ENCODE assay signal across 9 cellular contexts in the genomic region with DNA sequence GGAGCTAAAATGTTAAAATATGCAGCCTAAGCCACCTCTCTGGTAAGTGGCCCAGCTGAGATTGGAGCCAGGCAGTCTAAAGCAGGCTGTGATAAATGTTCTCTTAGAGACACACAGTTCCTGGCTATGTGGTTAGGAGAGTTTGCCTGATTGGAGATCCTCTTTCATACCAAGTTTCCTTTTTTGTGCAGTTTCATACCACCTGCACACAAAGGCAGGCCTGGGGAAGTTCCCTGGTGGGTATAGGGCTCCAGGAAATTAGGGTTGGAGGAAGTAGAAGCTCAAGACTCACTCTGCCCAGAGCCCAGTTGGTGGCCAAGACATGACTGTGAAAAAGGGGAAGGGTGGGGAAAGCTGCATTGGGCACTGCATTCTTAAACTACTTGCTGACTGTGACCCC. TPM values are rescaled to one million over a fixed set of nuclear protein-coding genes. Genes with fewer than 3 reads are reported as not detected.
DNase-seq lines count a peak whose midpoint lies in the region; ATAC-seq and TF ChIP-seq lines count a peak whose summit lies in the region.
"Had no signal": no experiment of that assay in that cellular context is flagged by ENCODE, and none has a peak within 500 bp of the region (broad histone marks: within the 10 kb centered on the region; RNA-seq: fewer than 3 reads in every experiment).

No MANE protein-coding gene starts in this region.

- DNase-seq in UCSD-AML1 (lab: John Stamatoyannopoulos, UW; ENCODE audit: unreplicated experiment) = peak; percentile 47
- peak; percentile 20 for DNase-seq in putamen (ENCODE audit: low spot score)
- no peak for DNase-seq in activated T-cell treated with anti-CD3 and anti-CD28 coated beads, Interleukin-2, amount 50 U/mL, for 4 hours
- no peak for DNase-seq in activated CD4-positive, alpha-beta T cell treated with anti-CD3 and anti-CD28 coated beads for 4 hours
- no peak for DNase-seq in osteocyte (ENCODE audit: extremely low spot score, unreplicated experiment)
- no peak for DNase-seq in NCI-H526 treated with DMSO at 0.1 percent for 48 hours (lab: John Stamatoyannopoulos, UW)
- DNase-seq: uterus had no signal

- H3K27ac Mint-ChIP-seq in osteocyte (ENCODE audit: unreplicated experiment) = no peak overlapping the region

- no peak for TF ChIP-seq CTCF in osteocyte (IDR thresholded peaks at IDR 0.05)

- no peaks in the 10 kb centered on the region for H3K36me3 Mint-ChIP-seq in activated T-cell treated with anti-CD3 and anti-CD28 coated beads, Interleukin-2, amount 50 U/mL, for 4 hours (ENCODE audit: insufficient read depth)
- H3K36me3 Mint-ChIP-seq in osteocyte (ENCODE audit: unreplicated experiment) = no peaks in the 10 kb centered on the region

- H3K4me1 Mint-ChIP-seq in activated T-cell treated with anti-CD3 and anti-CD28 coated beads, Interleukin-2, amount 50 U/mL, for 4 hours (ENCODE audit: low read depth) = peaks cover 12% of the 10 kb centered on the region
- H3K4me1 Mint-ChIP-seq in osteocyte (ENCODE audit: unreplicated experiment) = no peaks in the 10 kb centered on the region

- H3K27me3 Mint-ChIP-seq in activated T-cell treated with anti-CD3 and anti-CD28 coated beads, Interleukin-2, amount 50 U/mL, for 4 hours (ENCODE audit: low read depth) = no peaks in the 10 kb centered on the region
- H3K27me3 Mint-ChIP-seq in osteocyte (ENCODE audit: unreplicated experiment) = peaks cover 2% of the 10 kb centered on the region

- H3K4me3 Mint-ChIP-seq in activated T-cell treated with anti-CD3 and anti-CD28 coated beads, Interleukin-2, amount 50 U/mL, for 4 hours = no peak overlapping the region
- no peak overlapping the region for H3K4me3 Mint-ChIP-seq in osteocyte (ENCODE audit: unreplicated experiment)

- no peaks in the 10 kb centered on the region for H3K9me3 Mint-ChIP-seq in activated T-cell treated with anti-CD3 and anti-CD28 coated beads, Interleukin-2, amount 50 U/mL, for 4 hours
- no peaks in the 10 kb centered on the region for H3K9me3 Mint-ChIP-seq in osteocyte (ENCODE audit: unreplicated experiment)

- ATAC-seq in GM19372 (IDR thresholded peaks at IDR 0.05; ENCODE audit: low read depth, unreplicated experiment) (peak; percentile 62), HG03095 (IDR thresholded peaks at IDR 0.05; ENCODE audit: unreplicated experiment) (peak; percentile 67)
- no peak for ATAC-seq in activated T-cell treated with anti-CD3 and anti-CD28 coated beads, Interleukin-2, amount 50 U/mL, for 4 hours

RNA-seq across cellular contexts. Expression of gene CYBB, which starts 16.9 kb away (rescaled TPM):
- total RNA-seq in activated T-cell treated with anti-CD3 and anti-CD28 coated beads, Interleukin-2, amount 50 U/mL, for 4 hours = 1 to 10 TPM; 1.1 to 3.5 (median 1.2) TPM
- total RNA-seq in osteocyte = not detected in 2 replicates

RNA-seq across cellular contexts. Expression of gene DYNLT3, which starts 50.6 kb away (rescaled TPM):
- 10 to 100 TPM; 10.0 to 14.9 (median 11.5) TPM for total RNA-seq in activated T-cell treated with anti-CD3 and anti-CD28 coated beads, Interleukin-2, amount 50 U/mL, for 4 hours
- total RNA-seq in osteocyte = 27.5 and 28.0 TPM in 2 replicates

Comparison
In these comparisons a context has a peak if more than half of its experiments do, and no peak if none do; other contexts are left out.
1. ATAC-seq: peak in GM19372 (single experiment) and HG03095 (single experiment); none in activated T-cell treated with anti-CD3 and anti-CD28 coated beads, Interleukin-2, amount 50 U/mL, for 4 hours (0 of 2).
2. DNase-seq: peak in UCSD-AML1 (single experiment) and putamen (single experiment); none in activated T-cell treated with anti-CD3 and anti-CD28 coated beads, Interleukin-2, amount 50 U/mL, for 4 hours (single experiment), activated CD4-positive, alpha-beta T cell treated with anti-CD3 and anti-CD28 coated beads for 4 hours (0 of 2), osteocyte (single experiment) and NCI-H526 treated with DMSO at 0.1 percent for 48 hours (single experiment).